ENCODE assay signal across 23 cellular contexts in genomic region chr11:75656044-75656726, GRCh38. TPM values are rescaled to one million over a fixed set of nuclear protein-coding genes. Genes with fewer than 3 reads are reported as not detected.
DNase-seq lines count a peak whose midpoint lies in the region; ATAC-seq, FAIRE-seq and TF ChIP-seq lines count a peak whose summit lies in the region.
"Had no signal": no experiment of that assay in that cellular context is flagged by ENCODE, and none has a peak within 500 bp of the region (broad histone marks: within the 10 kb centered on the region; RNA-seq: fewer than 3 reads in every experiment).

No MANE protein-coding gene starts in this region.

- no peaks in the 10 kb centered on the region for H3K9me3 Mint-ChIP-seq in activated CD4-positive, alpha-beta T cell treated with anti-CD3 and anti-CD28 coated beads, Interleukin-2, amount 10 ng/mL, durations not matched to agents 24 days and 14 days
- H3K9me3 Mint-ChIP-seq: activated CD4-positive, alpha-beta memory T cell treated with anti-CD3 and anti-CD28 coated beads for 36 hours; activated naive CD4-positive, alpha-beta T cell treated with anti-CD3 and anti-CD28 coated beads, Interleukin-2, amount 50 U/mL, for 72 hours; activated T-cell treated with anti-CD3 and anti-CD28 coated beads, Interleukin-2, amount 50 U/mL, for 4 hours; naive thymus-derived CD8-positive, alpha-beta T cell; stimulated activated naive CD8-positive, alpha-beta T cell treated with anti-CD3 and anti-CD28 coated beads, Interleukin-15, amount 100 ng/mL, for 72 hours had no signal

- peak overlapping the region; percentile 67 for H2AFZ ChIP-seq in keratinocyte (ENCODE audit: control insufficient read depth, low read length)
- H2AFZ ChIP-seq: parathyroid adenoma had no signal

- H3K9me1 ChIP-seq in keratinocyte (ENCODE audit: control insufficient read depth, extremely low read depth, insufficient read depth, low read length) = no peaks in the 10 kb centered on the region

- no peak overlapping the region for H3K4me3 Mint-ChIP-seq in activated CD4-positive, alpha-beta T cell treated with anti-CD3 and anti-CD28 coated beads, Interleukin-2, amount 10 ng/mL, durations not matched to agents 24 days and 14 days
- H3K4me3 Mint-ChIP-seq: activated CD4-positive, alpha-beta memory T cell treated with anti-CD3 and anti-CD28 coated beads for 36 hours; activated T-cell treated with anti-CD3 and anti-CD28 coated beads, Interleukin-2, amount 50 U/mL, for 4 hours; naive thymus-derived CD8-positive, alpha-beta T cell; stimulated activated naive CD8-positive, alpha-beta T cell treated with anti-CD3 and anti-CD28 coated beads, Interleukin-15, amount 100 ng/mL, for 72 hours had no signal

- TF ChIP-seq CTCF in AG10803 (conservative IDR thresholded peaks at IDR 0.05; ENCODE audit: low read length) = no peak
- TF ChIP-seq CTCF in keratinocyte (optimal IDR thresholded peaks at IDR 0.05 in 1 of 3, IDR thresholded peaks at IDR 0.05 in 1 of 3, conservative IDR thresholded peaks at IDR 0.05 in 1 of 3; ENCODE audit: extremely low read depth in 1 of 3, insufficient read depth in 2 of 3, low read length in 3 of 3) = no peak

- H3K9me3 ChIP-seq in keratinocyte (ENCODE audit: control insufficient read depth, low read depth, low read length) (no peaks in the 10 kb centered on the region), HAP-1 (no peaks in the 10 kb centered on the region)
- H3K9me3 ChIP-seq: lower lobe of right lung, upper lobe of right lung had no signal

- peaks cover 9% of the 10 kb centered on the region for H3K4me1 Mint-ChIP-seq in activated CD4-positive, alpha-beta T cell treated with anti-CD3 and anti-CD28 coated beads, Interleukin-2, amount 10 ng/mL, durations not matched to agents 24 days and 14 days
- H3K4me1 Mint-ChIP-seq: naive thymus-derived CD8-positive, alpha-beta T cell had no signal

- H3K27ac ChIP-seq in keratinocyte (ENCODE audit: control insufficient read depth, insufficient read depth, low read length) = no peak overlapping the region
- H3K27ac ChIP-seq: brain microvascular endothelial cell, dorsolateral prefrontal cortex, lower lobe of right lung, parathyroid adenoma, upper lobe of right lung had no signal

- H3K79me2 ChIP-seq in keratinocyte (ENCODE audit: control insufficient read depth, insufficient read depth, low read length) = no peaks in the 10 kb centered on the region

- peak overlapping the region; percentile 49 for H3K4me2 ChIP-seq in keratinocyte (ENCODE audit: control insufficient read depth, extremely low read depth, insufficient read depth, low read depth, low read length)

- H4K20me1 ChIP-seq in keratinocyte (ENCODE audit: control insufficient read depth, extremely low read depth, insufficient read depth, low read length) = no peaks in the 10 kb centered on the region

- H3K27me3 ChIP-seq in keratinocyte (ENCODE audit: control insufficient read depth, extremely low read depth, insufficient read depth, low read length) (no peaks in the 10 kb centered on the region), HAP-1 (ENCODE audit: low read depth) (no peaks in the 10 kb centered on the region)
- H3K27me3 ChIP-seq: brain microvascular endothelial cell, dorsolateral prefrontal cortex, upper lobe of right lung had no signal

- in situ Hi-C loops in HAP-1 (cut with MboI; ENCODE audit: low sequenced_read_pairs) = no loop called here

- H3K4me3 ChIP-seq in AG10803 (ENCODE audit: low read length) (no peak overlapping the region), keratinocyte (ENCODE audit: control insufficient read depth in 2 of 3, extremely low read depth in 1 of 3, insufficient read depth in 2 of 3, low read depth in 1 of 3, low read length in 3 of 3) (no peak overlapping the region), HAP-1 (no peak overlapping the region)
- H3K4me3 ChIP-seq: dorsolateral prefrontal cortex, lower lobe of right lung, upper lobe of right lung had no signal

- H3K36me3 ChIP-seq in keratinocyte (ENCODE audit: control insufficient read depth in 2 of 2, extremely low read depth in 1 of 2, insufficient read depth in 2 of 2, low read length in 2 of 2) = no peaks in the 10 kb centered on the region
- H3K36me3 ChIP-seq in HAP-1 (replicated peaks) = no peaks in the 10 kb centered on the region
- H3K36me3 ChIP-seq: brain microvascular endothelial cell, lower lobe of right lung, upper lobe of right lung had no signal

- dilution Hi-C loops in keratinocyte (cut with MboI; ENCODE audit: extremely low pct_ligation_motif_present, low sequenced_read_pairs) = no loop called here

- H3K27me3 Mint-ChIP-seq in activated CD4-positive, alpha-beta T cell treated with anti-CD3 and anti-CD28 coated beads, Interleukin-2, amount 10 ng/mL, durations not matched to agents 24 days and 14 days = peaks cover 39% of the 10 kb centered on the region

- no peaks in the 10 kb centered on the region for H3K36me3 Mint-ChIP-seq in activated CD4-positive, alpha-beta T cell treated with anti-CD3 and anti-CD28 coated beads, Interleukin-2, amount 10 ng/mL, durations not matched to agents 24 days and 14 days (ENCODE audit: low read depth)
- H3K36me3 Mint-ChIP-seq: activated CD4-positive, alpha-beta memory T cell treated with anti-CD3 and anti-CD28 coated beads for 36 hours; activated naive CD4-positive, alpha-beta T cell treated with anti-CD3 and anti-CD28 coated beads, Interleukin-2, amount 50 U/mL, for 72 hours; naive thymus-derived CD8-positive, alpha-beta T cell had no signal

- intact Hi-C loops in activated CD4-positive, alpha-beta T cell treated with anti-CD3 and anti-CD28 coated beads, Interleukin-2, amount 10 ng/mL, durations not matched to agents 24 days and 14 days (cut with micrococcal nuclease) = no loop called here

- no peak overlapping the region for H3K9ac ChIP-seq in keratinocyte (ENCODE audit: control insufficient read depth, extremely low read depth, insufficient read depth, low read length)
- H3K9ac ChIP-seq: parathyroid adenoma had no signal

- no peak overlapping the region for H3K27ac Mint-ChIP-seq in activated CD4-positive, alpha-beta T cell treated with anti-CD3 and anti-CD28 coated beads, Interleukin-2, amount 10 ng/mL, durations not matched to agents 24 days and 14 days
- H3K27ac Mint-ChIP-seq: activated CD4-positive, alpha-beta memory T cell treated with anti-CD3 and anti-CD28 coated beads for 36 hours; activated naive CD4-positive, alpha-beta T cell treated with anti-CD3 and anti-CD28 coated beads, Interleukin-2, amount 50 U/mL, for 72 hours; naive thymus-derived CD8-positive, alpha-beta T cell had no signal

- H3K4me1 ChIP-seq in keratinocyte (ENCODE audit: control insufficient read depth, extremely low read depth, insufficient read depth, low read length) (peaks cover 35% of the 10 kb centered on the region), HAP-1 (peaks cover 10% of the 10 kb centered on the region)
- H3K4me1 ChIP-seq: lower lobe of right lung, parathyroid adenoma, upper lobe of right lung had no signal

- DNase-seq in AG10803 (ENCODE audit: low read depth) (peak; percentile 48), HTR-8/SVneo (ENCODE audit: insufficient read length, low spot score) (peak; percentile 52), astrocyte of the hippocampus (ENCODE audit: low read depth, low spot score) (peak; percentile 22), keratinocyte (ENCODE audit: low read depth, low spot score) (peak; percentile 25), cerebellum (ENCODE audit: low spot score) (no peak), HAP-1 (ENCODE audit: low spot score in 2 of 2) (no peak)
- no peak for DNase-seq in activated CD4-positive, alpha-beta T cell treated with anti-CD3 and anti-CD28 coated beads, Interleukin-2, amount 10 ng/mL, durations not matched to agents 24 days and 14 days
- DNase-seq: activated CD4-positive, alpha-beta memory T cell treated with anti-CD3 and anti-CD28 coated beads for 36 hours; activated T-cell treated with anti-CD3 and anti-CD28 coated beads, Interleukin-2, amount 50 U/mL, for 4 hours; brain microvascular endothelial cell; dorsolateral prefrontal cortex; erythroblast; lower lobe of right lung; naive thymus-derived CD8-positive, alpha-beta T cell; NCI-H146; NK-92 treated with Interleukin-12 subunit alpha and Interleukin-12 subunit beta, amount 100 ng/mL, for 24 hours; stimulated activated CD4-positive, alpha-beta T cell treated with anti-CD3 and anti-CD28 coated beads, Interleukin-2, amount 100 ng/mL, for 24 hours; stimulated activated naive CD8-positive, alpha-beta T cell treated with anti-CD3 and anti-CD28 coated beads, Interleukin-15, amount 100 ng/mL, for 72 hours; T-helper 1 cell; upper lobe of right lung had no signal

- ATAC-seq in HG02763 (IDR thresholded peaks at IDR 0.05; ENCODE audit: unreplicated experiment) = no peak
- ATAC-seq: activated naive CD4-positive, alpha-beta T cell treated with anti-CD3 and anti-CD28 coated beads, Interleukin-2, amount 50 U/mL, for 72 hours; activated T-cell treated with anti-CD3 and anti-CD28 coated beads, Interleukin-2, amount 50 U/mL, for 4 hours; naive thymus-derived CD8-positive, alpha-beta T cell; stimulated activated naive CD8-positive, alpha-beta T cell treated with anti-CD3 and anti-CD28 coated beads, Interleukin-15, amount 100 ng/mL, for 72 hours; upper lobe of right lung had no signal

- FAIRE-seq in HTR-8/SVneo (lab: Jason Lieb, UNC) (peak; percentile 93), keratinocyte (lab: Jason Lieb, UNC) (peak; percentile 74)

RNA-seq across cellular contexts. Expression of gene MAP6, which starts 12.7 kb away (rescaled TPM):
- polyA plus RNA-seq in keratinocyte = 1.7 to 3.1 TPM (median 1.8 TPM) in 3 replicates
- 0.15 TPM for polyA plus RNA-seq in keratinocyte (2011; ENCODE audit: low read depth)
- 3.2 and 3.4 TPM in 2 replicates for polyA plus RNA-seq in keratinocyte (2011; cell fraction: cytosol; rRNA removed)
- 7.1 and 9.8 TPM in 2 replicates for polyA plus RNA-seq in keratinocyte (2011; cell fraction: nucleus; rRNA removed)
- 0.34 and 2.3 TPM in 2 replicates for polyA plus RNA-seq in keratinocyte (2012; ENCODE audit: low replicate concordance)
- polyA minus RNA-seq in keratinocyte = 1.6 to 4.4 TPM (median 2.7 TPM) in 3 replicates
- polyA minus RNA-seq in keratinocyte (2011; cell fraction: cytosol; rRNA and poly(A)+ RNA removed) = 4.4 TPM
- polyA minus RNA-seq in keratinocyte (2011; cell fraction: nucleus; rRNA and poly(A)+ RNA removed) = 1.6 and 3.3 TPM in 2 replicates
- 92.6 TPM for total RNA-seq in cerebellum
- total RNA-seq in activated CD4-positive, alpha-beta T cell treated with anti-CD3 and anti-CD28 coated beads, Interleukin-2, amount 10 ng/mL, durations not matched to agents 24 days and 14 days = 0.09 and 0.14 TPM in 2 replicates
- total RNA-seq: activated T-cell treated with anti-CD3 and anti-CD28 coated beads, Interleukin-2, amount 50 U/mL, for 4 hours; naive thymus-derived CD8-positive, alpha-beta T cell had no signal
- polyA plus RNA-seq: naive thymus-derived CD8-positive, alpha-beta T cell had no signal

Comparison
In these comparisons a context has a peak if more than half of its experiments do, and no peak if none do; other contexts are left out.
1. DNase-seq: peak in AG10803 (single experiment), HTR-8/SVneo (single experiment), astrocyte of the hippocampus (single experiment) and keratinocyte (single experiment); none in cerebellum (single experiment), HAP-1 (0 of 2) and activated CD4-positive, alpha-beta T cell treated with anti-CD3 and anti-CD28 coated beads, Interleukin-2, amount 10 ng/mL, durations not matched to agents 24 days and 14 days (single experiment).
2. RNA of gene MAP6, which starts 12.7 kb away (total RNA-seq): 92.6 TPM in cerebellum (single experiment); 0.09 to 0.14 TPM in activated CD4-positive, alpha-beta T cell treated with anti-CD3 and anti-CD28 coated beads, Interleukin-2, amount 10 ng/mL, durations not matched to agents 24 days and 14 days; every median in the first group is over 10 times any median in the second.